20 cellular contexts compared by ENCODE assay signal in genomic region chr14:24607635-24608492, GRCh38. TPM values are rescaled to one million over a fixed set of nuclear protein-coding genes. Genes with fewer than 3 reads are reported as not detected.
DNase-seq lines count a peak whose midpoint lies in the region; ATAC-seq and TF ChIP-seq lines count a peak whose summit lies in the region.
"Had no signal": no experiment of that assay in that cellular context is flagged by ENCODE, and none has a peak within 500 bp of the region (broad histone marks: within the 10 kb centered on the region; RNA-seq: fewer than 3 reads in every experiment).

No MANE protein-coding gene starts in this region.

- H3K9me3 ChIP-seq in CD8-positive, alpha-beta memory T cell (ENCODE audit: low read length): no peaks in the 10 kb centered on the region
- H3K9me3 ChIP-seq in stomach: peaks cover 0 to 4% (median 0%) of the 10 kb centered on the region in 4 donors
- H3K9me3 ChIP-seq: ascending aorta, vagina had no signal

- peaks cover 58% of the 10 kb centered on the region for H3K4me1 ChIP-seq in CD8-positive, alpha-beta memory T cell (ENCODE audit: insufficient read depth, low read length)
- peaks cover 0 to 6% (median 0%) of the 10 kb centered on the region in 4 donors for H3K4me1 ChIP-seq in stomach
- H3K4me1 ChIP-seq: ascending aorta, vagina had no signal

- peaks cover 71 to 74% (median 73%) of the 10 kb centered on the region in 3 donors for H3K4me1 Mint-ChIP-seq in CD8-positive, alpha-beta memory T cell
- H3K4me1 Mint-ChIP-seq in activated CD4-positive, alpha-beta memory T cell treated with anti-CD3 and anti-CD28 coated beads for 36 hours (ENCODE audit: low read depth): peaks cover 35% of the 10 kb centered on the region
- H3K4me1 Mint-ChIP-seq in naive B cell: peaks cover 26 to 35% (median 28%) of the 10 kb centered on the region in 3 donors

- TF ChIP-seq EP300 in stomach (IDR thresholded peaks at IDR 0.05): no peak

- H3K9me3 Mint-ChIP-seq in CD8-positive, alpha-beta memory T cell: no peaks in the 10 kb centered on the region
- H3K9me3 Mint-ChIP-seq in activated CD4-positive, alpha-beta memory T cell treated with anti-CD3 and anti-CD28 coated beads for 36 hours: no peaks in the 10 kb centered on the region
- H3K9me3 Mint-ChIP-seq in naive B cell: no peaks in the 10 kb centered on the region

- H3K27ac Mint-ChIP-seq in CD8-positive, alpha-beta memory T cell: peak overlapping the region; percentile 58 to 95 (median 88)
- H3K27ac Mint-ChIP-seq in activated CD4-positive, alpha-beta memory T cell treated with anti-CD3 and anti-CD28 coated beads for 36 hours: peak overlapping the region; percentile 50
- H3K27ac Mint-ChIP-seq in naive B cell: peak overlapping the region in 4 of 6 donors; percentile 69 to 90 (median 78)

- POLR2A ChIA-PET in CD8-positive, alpha-beta memory T cell (lab: Charles Lee): no interaction called here
- POLR2A ChIA-PET in activated CD4-positive, alpha-beta memory T cell treated with anti-CD3 and anti-CD28 coated beads for 36 hours (lab: Charles Lee): no interaction called here

- no peaks in the 10 kb centered on the region for H3K36me3 Mint-ChIP-seq in CD8-positive, alpha-beta memory T cell
- H3K36me3 Mint-ChIP-seq in activated CD4-positive, alpha-beta memory T cell treated with anti-CD3 and anti-CD28 coated beads for 36 hours: peaks cover 4% of the 10 kb centered on the region
- H3K36me3 Mint-ChIP-seq in naive B cell: no peaks in the 10 kb centered on the region

- TF ChIP-seq CTCF in GM20000 (IDR thresholded peaks at IDR 0.05; ENCODE audit: extremely low read depth, missing control alignments) (no peak), stomach (IDR thresholded peaks at IDR 0.05) (no peak)

- H3K36me3 ChIP-seq in CD8-positive, alpha-beta memory T cell (ENCODE audit: insufficient read depth, low read length): no peaks in the 10 kb centered on the region
- H3K36me3 ChIP-seq in stomach: no peaks in the 10 kb centered on the region
- H3K36me3 ChIP-seq: ascending aorta, vagina had no signal

- peaks cover 2 to 7% of the 10 kb centered on the region in 2 donors for H3K27me3 Mint-ChIP-seq in CD8-positive, alpha-beta memory T cell
- peaks cover 1% of the 10 kb centered on the region for H3K27me3 Mint-ChIP-seq in activated CD4-positive, alpha-beta memory T cell treated with anti-CD3 and anti-CD28 coated beads for 36 hours
- H3K27me3 Mint-ChIP-seq in naive B cell: peaks cover 0 to 32% (median 5%) of the 10 kb centered on the region in 3 donors

- H3K27me3 ChIP-seq in CD8-positive, alpha-beta memory T cell (ENCODE audit: insufficient read depth, low read length, poor library complexity, severe bottlenecking): no peaks in the 10 kb centered on the region
- no peaks in the 10 kb centered on the region for H3K27me3 ChIP-seq in stomach
- H3K27me3 ChIP-seq: ascending aorta, vagina had no signal

- intact Hi-C loops in activated CD4-positive, alpha-beta memory T cell treated with anti-CD3 and anti-CD28 coated beads for 36 hours (cut with micrococcal nuclease): loop anchor here (10.0 kb wide), 1 partner anchor 517 kb away; no protein-coding TSS in a partner anchor
- intact Hi-C loops in stomach (cut with DNase I; ENCODE audit: low total_unique reads): no loop called here

- no peak for TF ChIP-seq POLR2A in stomach (IDR thresholded peaks at IDR 0.05)

- WGBS in stomach, 5 donors: 72 to 83% (median 77%) methylated on average over 8 of the region's 8 CpGs

- no peak for DNase-seq in CD8-positive, alpha-beta memory T cell
- peak; percentile 40 to 44 for DNase-seq in Kasumi-1 (lab: John Stamatoyannopoulos, UW)
- no peak for DNase-seq in activated CD4-positive, alpha-beta memory T cell treated with anti-CD3 and anti-CD28 coated beads for 36 hours
- DNase-seq in naive B cell: no peak
- DNase-seq in GM20000 (ENCODE audit: low spot score): no peak
- DNase-seq in stomach: no peak
- DNase-seq: activated CD8-positive, alpha-beta memory T cell treated with anti-CD3 and anti-CD28 coated beads, Interleukin-2, amount 50 U/mL, for 48 hours; C1 segment of cervical spinal cord; glutamatergic neuron; IMR-90; NCI-H146; NCI-H345; occipital lobe had no signal

- CTCF ChIA-PET in CD8-positive, alpha-beta memory T cell (lab: Charles Lee): interaction anchor here (1.1 to 2.3 kb wide), 2 partner anchors 71 to 74 kb away, joined by 3 to 5 read pairs; no protein-coding TSS in a partner anchor
- CTCF ChIA-PET in activated CD4-positive, alpha-beta memory T cell treated with anti-CD3 and anti-CD28 coated beads for 36 hours (lab: Charles Lee): interaction anchor here (3.9 kb wide), 1 partner anchor 71 kb away, joined by 36 read pairs; no protein-coding TSS in a partner anchor

- ATAC-seq in naive B cell (ENCODE audit: low read depth in 2 of 2): peak in 1 of 2 donors; percentile 25
- ATAC-seq in GM21576 (IDR thresholded peaks at IDR 0.05; ENCODE audit: unreplicated experiment): no peak
- ATAC-seq: GM12878, HCT116 had no signal

- no peak overlapping the region for H3K4me3 ChIP-seq in CD8-positive, alpha-beta memory T cell (ENCODE audit: low read length)
- H3K4me3 ChIP-seq in stomach: no peak overlapping the region
- H3K4me3 ChIP-seq: ascending aorta, GM12878, vagina had no signal

- H3K27ac ChIP-seq in CD8-positive, alpha-beta memory T cell (ENCODE audit: low read depth, low read length): no peak overlapping the region
- H3K27ac ChIP-seq in stomach: peak overlapping the region in 1 of 5 donors; percentile 27
- H3K27ac ChIP-seq: ascending aorta, vagina had no signal

- peak overlapping the region; percentile 58 to 83 (median 81) for H3K4me3 Mint-ChIP-seq in CD8-positive, alpha-beta memory T cell
- peak overlapping the region; percentile 64 for H3K4me3 Mint-ChIP-seq in activated CD4-positive, alpha-beta memory T cell treated with anti-CD3 and anti-CD28 coated beads for 36 hours
- H3K4me3 Mint-ChIP-seq in naive B cell: peak overlapping the region in 2 of 8 donors; percentile 56 to 83

RNA-seq across cellular contexts. Expression of gene GZMH, which starts 1.6 kb away (rescaled TPM):
- total RNA-seq in CD8-positive, alpha-beta memory T cell: 100 to 1,000 TPM; 125 to 131 TPM
- 336 TPM for polyA plus RNA-seq in CD8-positive, alpha-beta memory T cell
- 10 to 100 TPM; 65.6 to 67.9 TPM for total RNA-seq in activated CD4-positive, alpha-beta memory T cell treated with anti-CD3 and anti-CD28 coated beads for 36 hours
- polyA plus RNA-seq in naive B cell (ENCODE audit: low read depth in 6 of 6) (1 to 10 TPM in 4 of 6 donors, under 1 TPM in 1, not detected in 1; 0.65 to 4.0 (median 2.3) TPM), stomach (1 to 10 TPM in 2 of 3 donors, under 1 TPM in 1; 0.44 to 1.8 (median 1.8) TPM)
- 1 to 10 TPM in 1 of 5 donors, under 1 TPM in 1, not detected in 3; 0.92 to 2.0 TPM for total RNA-seq in stomach
- total RNA-seq: GM12878, IMR-90, mesenteric fat pad, occipital lobe, SK-MEL-5, vagina had no signal
- polyA plus RNA-seq: IMR-90 had no signal

RNA-seq across cellular contexts. Expression of gene GZMB, which starts 26.1 kb away (rescaled TPM):
- total RNA-seq in CD8-positive, alpha-beta memory T cell: 1,000 to 10,000 TPM; 2,724 to 2,866 TPM
- 78.6 TPM for polyA plus RNA-seq in CD8-positive, alpha-beta memory T cell
- 1,000 to 10,000 TPM; 2,258 to 2,294 TPM for total RNA-seq in activated CD4-positive, alpha-beta memory T cell treated with anti-CD3 and anti-CD28 coated beads for 36 hours
- polyA plus RNA-seq in naive B cell (ENCODE audit: low read depth in 6 of 6): 1 to 10 TPM; 1.1 to 3.2 (median 2.6) TPM
- total RNA-seq in stomach: 1 to 10 TPM in 1 of 5 donors, under 1 TPM in 1, not detected in 3; 0.92 to 2.9 TPM
- 1 to 10 TPM; 1.6 to 4.0 (median 2.3) TPM for polyA plus RNA-seq in stomach
- total RNA-seq: ascending aorta, IMR-90, occipital lobe, SK-MEL-5 had no signal
- polyA plus RNA-seq: IMR-90 had no signal

RNA-seq across cellular contexts. Expression of gene CTSG, which starts 31.8 kb away (rescaled TPM):
- total RNA-seq in CD8-positive, alpha-beta memory T cell: not detected
- polyA plus RNA-seq in CD8-positive, alpha-beta memory T cell: not detected
- not detected for total RNA-seq in activated CD4-positive, alpha-beta memory T cell treated with anti-CD3 and anti-CD28 coated beads for 36 hours
- polyA plus RNA-seq in naive B cell (ENCODE audit: low read depth in 6 of 6): not detected
- 1 to 10 TPM in 2 of 5 donors, under 1 TPM in 1, not detected in 2; 0.89 to 7.5 (median 3.3) TPM for total RNA-seq in stomach
- 1 to 10 TPM in 1 of 3 donors, under 1 TPM in 2; 0.28 to 2.3 (median 0.37) TPM for polyA plus RNA-seq in stomach
- total RNA-seq: ascending aorta, GM12878, IMR-90, occipital lobe, SK-MEL-5 had no signal
- polyA plus RNA-seq: GM12878, IMR-90 had no signal

Comparison
In these comparisons a context has a peak if more than half of its experiments do, and no peak if none do; other contexts are left out.
1. DNase-seq: peak in Kasumi-1 (2 of 2); none in CD8-positive, alpha-beta memory T cell (0 of 5), activated CD4-positive, alpha-beta memory T cell treated with anti-CD3 and anti-CD28 coated beads for 36 hours (single experiment), naive B cell (single experiment), GM20000 (single experiment) and stomach (single experiment).
2. RNA of gene GZMH, which starts 1.6 kb away (total RNA-seq): 125 to 131 TPM in CD8-positive, alpha-beta memory T cell and 65.6 to 67.9 TPM in activated CD4-positive, alpha-beta memory T cell treated with anti-CD3 and anti-CD28 coated beads for 36 hours; 0.92 to 2.0 TPM in stomach; every median in the first group is over 10 times any median in the second.
3. RNA of gene GZMB, which starts 26.1 kb away (total RNA-seq): 2,724 to 2,866 TPM in CD8-positive, alpha-beta memory T cell and 2,258 to 2,294 TPM in activated CD4-positive, alpha-beta memory T cell treated with anti-CD3 and anti-CD28 coated beads for 36 hours; 0.92 to 2.9 TPM in stomach; every median in the first group is over 100 times any median in the second.
4. Peak in every context shown above with its lines, with median percentiles within 50 percentile points of each other: H3K27ac Mint-ChIP-seq.